ENCODE assay signal across 8 cellular contexts in genomic region chr17:76670020-76670707, GRCh38. TPM values are rescaled to one million over a fixed set of nuclear protein-coding genes. Genes with fewer than 3 reads are reported as not detected.
DNase-seq lines count a peak whose midpoint lies in the region; ATAC-seq and TF ChIP-seq lines count a peak whose summit lies in the region.
"Had no signal": no experiment of that assay in that cellular context is flagged by ENCODE, and none has a peak within 500 bp of the region (broad histone marks: within the 10 kb centered on the region; RNA-seq: fewer than 3 reads in every experiment).

No MANE protein-coding gene starts in this region.

- H3K27ac ChIP-seq in IMR-90 (ENCODE audit: insufficient read depth, low read length), result no peak overlapping the region
- no peak overlapping the region for H3K27ac ChIP-seq in foreskin keratinocyte
- no peak overlapping the region for H3K27ac ChIP-seq in PC-3 (ENCODE audit: low read length)

- H2BK15ac ChIP-seq in IMR-90 (ENCODE audit: low read depth, low read length), result no peak overlapping the region

- DNase-seq in IMR-90 (no peak), T-cell (peak in 8 of 34 experiments; percentile 14 to 49 (median 36)), foreskin keratinocyte (peak; percentile 9 to 49), progenitor cell of endocrine pancreas (ENCODE audit: low spot score, unreplicated experiment) (no peak), PC-3 (no peak), GF-D8 (lab: John Stamatoyannopoulos, UW) (no peak)
- DNase-seq: activated CD4-positive, alpha-beta T cell treated with anti-CD3 and anti-CD28 coated beads, Interleukin-2, amount 50 U/mL, for 48 hours had no signal

- H3K4me3 Mint-ChIP-seq in T-cell, result peak overlapping the region in 2 of 3 donors; percentile 89 to 91
- no peak overlapping the region for H3K4me3 Mint-ChIP-seq in progenitor cell of endocrine pancreas (ENCODE audit: low read depth)

- peak overlapping the region; percentile 20 for H2BK20ac ChIP-seq in IMR-90 (ENCODE audit: low read depth, low read length)

- no peak overlapping the region for H4K91ac ChIP-seq in IMR-90 (ENCODE audit: insufficient read depth, low read depth, low read length)

- POLR2A ChIA-PET in IMR-90 (lab: Charles Lee; ENCODE audit: unreplicated experiment) (no interaction called here), T-cell (lab: Charles Lee) (no interaction called here), PC-3 (lab: Charles Lee; ENCODE audit: unreplicated experiment) (no interaction called here)

- peaks cover 0 to 31% of the 10 kb centered on the region in 2 experiments; a peak in 2 of 4 replicates for H3K79me1 ChIP-seq in IMR-90 (ENCODE audit: low read depth in 1 of 2, low read length in 2 of 2)

- ATAC-seq in IMR-90 (ENCODE audit: low read depth) (no peak), T-cell (replicated peaks in 1 of 4) (peak in 2 of 4 experiments; percentile 12 to 17), foreskin keratinocyte (no peak), PC-3 (no peak), GM21360 (IDR thresholded peaks at IDR 0.05; ENCODE audit: unreplicated experiment) (no peak)

- no peaks in the 10 kb centered on the region for H3K36me3 Mint-ChIP-seq in T-cell
- H3K36me3 Mint-ChIP-seq in progenitor cell of endocrine pancreas (ENCODE audit: insufficient read depth), result peaks cover 1% of the 10 kb centered on the region

- H3K36me3 ChIP-seq in IMR-90 (ENCODE audit: control insufficient read depth, insufficient read depth, low read length) (peaks cover 8% of the 10 kb centered on the region), PC-3 (ENCODE audit: low read depth, low read length) (no peaks in the 10 kb centered on the region)

- TF ChIP-seq RAD21 in IMR-90 (IDR thresholded peaks at IDR 0.05; ENCODE audit: low read length), result no peak

- no peak overlapping the region for H3K9ac ChIP-seq in IMR-90 (ENCODE audit: low read depth, low read length)
- no peak overlapping the region for H3K9ac ChIP-seq in PC-3 (ENCODE audit: low read length)

- no peaks in the 10 kb centered on the region for H3K79me2 ChIP-seq in PC-3 (ENCODE audit: low read length)

- dilution Hi-C loops in IMR-90 (cut with HindIII; ENCODE audit: low sequenced_read_pairs, unreplicated experiment), result no loop called here

- H3K4me1 Mint-ChIP-seq in T-cell, result peaks cover 37 to 42% (median 40%) of the 10 kb centered on the region in 3 donors
- H3K4me1 Mint-ChIP-seq in progenitor cell of endocrine pancreas (ENCODE audit: low read depth), result peaks cover 16% of the 10 kb centered on the region

- no peaks in the 10 kb centered on the region for H3K9me2 ChIP-seq in PC-3 (replicated peaks; ENCODE audit: low read length)

- 0 out of 2 replicates have a peak overlapping the region, but pooled peaks have one; percentile 17 for H2BK120ac ChIP-seq in IMR-90 (ENCODE audit: low read depth, low read length)

- H3K4me3 ChIP-seq in IMR-90 (ENCODE audit: insufficient read depth, low read depth, low read length), result no peak overlapping the region
- no peak overlapping the region for H3K4me3 ChIP-seq in PC-3 (ENCODE audit: low read length)

- H2AFZ ChIP-seq in IMR-90 (replicated peaks; ENCODE audit: low read length, poor library complexity) (no peak overlapping the region), PC-3 (ENCODE audit: low read length) (no peak overlapping the region)

- intact Hi-C loops in IMR-90 (cut with micrococcal nuclease), result loop anchor here (5.0 kb wide), 1 partner anchor 113 kb away; no protein-coding TSS in a partner anchor
- intact Hi-C loops in PC-3 (cut with micrococcal nuclease), result loop anchor here (5.0 kb wide), 3 partner anchors 42 to 113 kb away; partner anchors contain the start of gene MXRA7

- 100% methylated on average over 1 of the region's 9 CpGs; no CpG with 5 or more reads in 1 of the 2 experiments for WGBS in IMR-90 (ENCODE audit: extremely low coverage in 2 of 2, insufficient read length in 1 of 2), 2 experiments

- no peak overlapping the region for H3K56ac ChIP-seq in IMR-90 (ENCODE audit: extremely low read depth, insufficient read depth, low read length)

- H3K4me1 ChIP-seq in IMR-90 (ENCODE audit: control insufficient read depth, insufficient read depth, low read length), result peaks cover 19% of the 10 kb centered on the region
- peaks cover 29% of the 10 kb centered on the region for H3K4me1 ChIP-seq in foreskin keratinocyte
- peaks cover 14% of the 10 kb centered on the region for H3K4me1 ChIP-seq in PC-3 (ENCODE audit: insufficient read depth, low read length)

- no peak overlapping the region for H3K18ac ChIP-seq in IMR-90 (ENCODE audit: low read depth, low read length)

- no peak overlapping the region for H2AK5ac ChIP-seq in IMR-90 (ENCODE audit: low read depth, low read length)

- TF ChIP-seq CTCF in IMR-90 (conservative IDR thresholded peaks at IDR 0.05; ENCODE audit: low read depth, low read length) (no peak), foreskin keratinocyte (conservative IDR thresholded peaks at IDR 0.05) (no peak), progenitor cell of endocrine pancreas (IDR thresholded peaks at IDR 0.05; ENCODE audit: unreplicated experiment) (no peak), PC-3 (conservative IDR thresholded peaks at IDR 0.05; ENCODE audit: low read depth, low read length) (no peak)

- H3K27me3 Mint-ChIP-seq in T-cell (no peaks in the 10 kb centered on the region), progenitor cell of endocrine pancreas (no peaks in the 10 kb centered on the region)

- H3K4ac ChIP-seq in IMR-90 (ENCODE audit: low read depth, low read length), result no peak overlapping the region

- no peak overlapping the region for H3K4me2 ChIP-seq in IMR-90 (ENCODE audit: low read depth, low read length)
- H3K4me2 ChIP-seq in PC-3 (ENCODE audit: low read length), result no peak overlapping the region

- no peak overlapping the region for H3K23ac ChIP-seq in IMR-90 (ENCODE audit: low read depth, low read length)

- H3K14ac ChIP-seq in IMR-90 (replicated peaks; ENCODE audit: low read depth, low read length), result no peak overlapping the region

- in situ Hi-C loops in IMR-90 (cut with MboI; ENCODE audit: low sequenced_read_pairs), result no loop called here

- BruUV-seq in IMR-90 (replicated peaks; lab: Mats Ljungman, UMichigan), result no TSS peak
- no TSS peak for BruUV-seq in PC-3 (replicated peaks; lab: Mats Ljungman, UMichigan)

- H2BK5ac ChIP-seq in IMR-90 (ENCODE audit: low read depth, low read length, poor library complexity, severe bottlenecking), result no peak overlapping the region

- H4K20me1 ChIP-seq in IMR-90 (ENCODE audit: insufficient read depth, low read length) (no peaks in the 10 kb centered on the region), PC-3 (ENCODE audit: low read length) (no peaks in the 10 kb centered on the region)

- no peak for TF ChIP-seq POLR2A in IMR-90 (IDR thresholded peaks at IDR 0.05; ENCODE audit: low read depth, low read length)

- no peaks in the 10 kb centered on the region for H3K27me3 ChIP-seq in IMR-90 (ENCODE audit: control insufficient read depth, insufficient read depth, low read length)
- no peaks in the 10 kb centered on the region for H3K27me3 ChIP-seq in foreskin keratinocyte
- H3K27me3 ChIP-seq in PC-3 (ENCODE audit: low read length), result no peaks in the 10 kb centered on the region

- CTCF ChIA-PET in IMR-90 (lab: Yijun Ruan, JAX), result no interaction called here
- CTCF ChIA-PET in T-cell (lab: Charles Lee), result no interaction called here
- CTCF ChIA-PET in PC-3 (lab: Charles Lee), result no interaction called here

- H3K27ac Mint-ChIP-seq in T-cell, result peak overlapping the region; percentile 97 to 98
- H3K27ac Mint-ChIP-seq in progenitor cell of endocrine pancreas, result peak overlapping the region; percentile 97

- no peak overlapping the region; a peak in 1 of 4 replicates for H4K8ac ChIP-seq in IMR-90 (ENCODE audit: low read depth in 2 of 2, low read length in 2 of 2)

- no peak overlapping the region for H4K5ac ChIP-seq in IMR-90 (ENCODE audit: low read depth, low read length)

- H3K9me3 ChIP-seq in IMR-90 (ENCODE audit: control insufficient read depth, insufficient read depth, low read length) (no peaks in the 10 kb centered on the region), PC-3 (ENCODE audit: low read length) (no peaks in the 10 kb centered on the region)

- H2AK9ac ChIP-seq in IMR-90 (replicated peaks; ENCODE audit: low read depth, low read length, poor library complexity), result no peak overlapping the region

- no peaks in the 10 kb centered on the region for H3F3A ChIP-seq in PC-3 (ENCODE audit: low read length, unreplicated experiment)

- peaks cover 18% of the 10 kb centered on the region for H3K9me1 ChIP-seq in IMR-90 (ENCODE audit: insufficient read depth, low read length)

- H3K9me3 Mint-ChIP-seq in T-cell, result no peaks in the 10 kb centered on the region
- no peaks in the 10 kb centered on the region for H3K9me3 Mint-ChIP-seq in progenitor cell of endocrine pancreas (ENCODE audit: low read depth)

RNA-seq across cellular contexts. Expression of gene ST6GALNAC1, which starts 26.6 kb away (rescaled TPM):
- not detected in 2 replicates for total RNA-seq in IMR-90 (2012; rRNA removed)
- not detected in 2 replicates for polyA plus RNA-seq in IMR-90 (2012; rRNA removed)
- polyA plus RNA-seq in IMR-90 (2012; cell fraction: cytosol; rRNA removed), result not detected in 2 replicates
- not detected in 2 replicates for polyA plus RNA-seq in IMR-90 (2012; cell fraction: nucleus; rRNA removed; ENCODE audit: low replicate concordance)
- total RNA-seq in T-cell, result 10 to 100 TPM in 1 of 5 donors, 1 to 10 TPM in 4; 2.6 to 20.5 (median 6.6) TPM
- 0.14 TPM in 2 replicates for total RNA-seq in foreskin keratinocyte
- 0.29 and 0.33 TPM in 2 replicates for polyA plus RNA-seq in foreskin keratinocyte
- 6.6 and 8.4 TPM in 2 replicates for total RNA-seq in progenitor cell of endocrine pancreas
- 2.6 and 4.1 TPM in 2 replicates for total RNA-seq in PC-3 (2014; rRNA removed)

RNA-seq across cellular contexts. Expression of gene MXRA7, which starts 40.6 kb away (rescaled TPM):
- total RNA-seq in IMR-90 (2012; rRNA removed) (169 and 231 TPM in 2 replicates), T-cell (10 to 100 TPM in 3 of 5 donors, 1 to 10 TPM in 2; 5.9 to 14.7 (median 13.5) TPM), foreskin keratinocyte (57.8 and 81.5 TPM in 2 replicates), progenitor cell of endocrine pancreas (93.3 and 94.9 TPM in 2 replicates), PC-3 (2014; rRNA removed) (98.3 and 148 TPM in 2 replicates)
- polyA plus RNA-seq in IMR-90 (2012; rRNA removed) (148 and 168 TPM in 2 replicates), foreskin keratinocyte (57.1 and 62.8 TPM in 2 replicates)
- 104 and 544 TPM in 2 replicates for polyA plus RNA-seq in IMR-90 (2012; cell fraction: cytosol; rRNA removed)
- 20.0 and 91.8 TPM in 2 replicates for polyA plus RNA-seq in IMR-90 (2012; cell fraction: nucleus; rRNA removed; ENCODE audit: low replicate concordance)

RNA-seq across cellular contexts. Expression of gene JMJD6, which starts 56.2 kb away (rescaled TPM):
- total RNA-seq in IMR-90 (2012; rRNA removed) (24.4 and 31.9 TPM in 2 replicates), T-cell (100 to 1,000 TPM in 1 of 5 donors, 10 to 100 TPM in 4; 48.7 to 155 (median 56.6) TPM), foreskin keratinocyte (26.1 and 31.0 TPM in 2 replicates), progenitor cell of endocrine pancreas (24.1 and 25.6 TPM in 2 replicates), PC-3 (2014; rRNA removed) (39.0 and 49.8 TPM in 2 replicates)
- polyA plus RNA-seq in IMR-90 (2012; rRNA removed) (30.9 and 33.7 TPM in 2 replicates), foreskin keratinocyte (27.3 and 32.3 TPM in 2 replicates)
- polyA plus RNA-seq in IMR-90 (2012; cell fraction: cytosol; rRNA removed), result 23.6 and 45.5 TPM in 2 replicates
- 69.5 and 77.5 TPM in 2 replicates for polyA plus RNA-seq in IMR-90 (2012; cell fraction: nucleus; rRNA removed; ENCODE audit: low replicate concordance)

RNA-seq across cellular contexts. Expression of gene METTL23, which starts 56.5 kb away (rescaled TPM):
- 18.8 and 19.7 TPM in 2 replicates for total RNA-seq in IMR-90 (2012; rRNA removed)
- polyA plus RNA-seq in IMR-90 (2012; rRNA removed), result 32.1 and 36.5 TPM in 2 replicates
- 21.1 and 22.1 TPM in 2 replicates for polyA plus RNA-seq in IMR-90 (2012; cell fraction: cytosol; rRNA removed)
- 19.5 and 49.1 TPM in 2 replicates for polyA plus RNA-seq in IMR-90 (2012; cell fraction: nucleus; rRNA removed; ENCODE audit: low replicate concordance)
- total RNA-seq in T-cell, result 10 to 100 TPM; 46.9 to 70.1 (median 60.0) TPM
- total RNA-seq in foreskin keratinocyte, result 28.7 and 29.3 TPM in 2 replicates
- polyA plus RNA-seq in foreskin keratinocyte, result 35.8 and 37.8 TPM in 2 replicates
- total RNA-seq in progenitor cell of endocrine pancreas, result 28.2 TPM in 2 replicates
- 48.1 and 58.7 TPM in 2 replicates for total RNA-seq in PC-3 (2014; rRNA removed)

Comparison
In these comparisons a context has a peak if more than half of its experiments do, and no peak if none do; other contexts are left out.
1. DNase-seq: peak in foreskin keratinocyte (2 of 2); none in IMR-90 (single experiment), progenitor cell of endocrine pancreas (single experiment), PC-3 (single experiment) and GF-D8 (single experiment).